In the genomic region with DNA sequence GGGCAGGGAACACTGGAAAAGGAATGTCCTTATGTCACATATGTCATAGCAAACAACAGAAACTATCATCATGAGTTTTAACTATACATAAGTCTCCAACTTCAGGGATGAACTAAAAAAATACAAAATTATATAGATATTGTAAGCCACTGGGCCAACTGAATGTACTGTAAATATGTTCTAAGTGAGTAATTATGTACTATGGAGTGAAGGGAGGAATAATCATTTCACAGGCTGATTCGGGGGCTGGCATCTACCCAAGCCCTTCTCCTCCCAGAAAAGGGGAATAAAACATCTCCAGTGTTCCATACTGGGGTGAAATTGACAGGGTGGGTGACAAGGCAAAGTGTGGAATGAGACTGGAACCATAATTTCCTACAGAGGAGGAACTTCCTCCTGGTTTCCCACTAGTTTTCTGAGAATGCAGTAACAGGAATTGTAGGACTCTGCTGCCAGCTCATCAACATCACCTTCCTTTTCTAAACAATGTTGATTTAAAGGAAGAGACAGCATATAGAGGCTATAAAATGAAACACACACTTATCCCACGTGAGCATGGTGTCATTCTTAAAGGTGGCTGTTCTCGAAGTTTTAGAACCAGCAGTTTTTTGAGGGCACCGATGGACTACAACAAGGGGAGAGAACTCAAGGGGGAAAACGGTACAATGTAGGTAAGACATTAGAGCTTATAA, we compare ENCODE assay signal across 21 cellular contexts.
"Had no signal": no experiment of that assay in that cellular context is flagged by ENCODE, and none has a peak within 500 bp of the region (broad histone marks: within the 10 kb centered on the region; RNA-seq: fewer than 3 reads in every experiment).

No MANE protein-coding gene starts in this region.

- H3K4me3 ChIP-seq: adrenal gland, ascending aorta, esophagus squamous epithelium, gastrocnemius medialis, testis, vagina had no signal

- ATAC-seq: sciatic nerve; stimulated activated memory B cell treated with anti-CD40 and anti-IgM and Interleukin-4, amounts not matched to agents 10 μg/mL and 1 μg/mL and 100 μg/mL, for 72 hours had no signal

- H3K9me3 Mint-ChIP-seq: activated CD4-positive, alpha-beta memory T cell treated with anti-CD3 and anti-CD28 coated beads for 36 hours; nephron; stimulated activated memory B cell treated with anti-CD40 and anti-IgM and Interleukin-4, amounts not matched to agents 10 μg/mL and 1 μg/mL and 100 μg/mL, for 72 hours; type B pancreatic cell had no signal

- H3K27me3 Mint-ChIP-seq: activated CD4-positive, alpha-beta memory T cell treated with anti-CD3 and anti-CD28 coated beads for 36 hours; activated naive CD8-positive, alpha-beta T cell; stimulated activated memory B cell treated with anti-CD40 and anti-IgM and Interleukin-4, amounts not matched to agents 10 μg/mL and 1 μg/mL and 100 μg/mL, for 72 hours; type B pancreatic cell had no signal

- DNase-seq: activated CD4-positive, alpha-beta memory T cell treated with anti-CD3 and anti-CD28 coated beads for 36 hours; activated CD4-positive, alpha-beta T cell treated with anti-CD3 and anti-CD28 coated beads for 48 hours; activated gamma-delta T cell treated with Interleukin-2 at 50 U/mL for 16 hours; adrenal gland; brain microvascular endothelial cell; central memory CD4-positive, alpha-beta T cell; esophagus squamous epithelium; gastrocnemius medialis; hippocampal formation; nucleus accumbens; small intestine; stimulated activated CD4-positive, alpha-beta T cell treated with anti-CD3 and anti-CD28 coated beads, Interleukin-15, amount 100 ng/mL, for 24 hours; T1000; testis had no signal

- H3K9me3 ChIP-seq: adrenal gland, ascending aorta, esophagus squamous epithelium, gastrocnemius medialis, testis, vagina had no signal

- H3K27ac ChIP-seq: adrenal gland, ascending aorta, brain microvascular endothelial cell, esophagus squamous epithelium, gastrocnemius medialis, testis, vagina had no signal

- H3K27ac Mint-ChIP-seq: activated CD4-positive, alpha-beta memory T cell treated with anti-CD3 and anti-CD28 coated beads for 36 hours; activated naive CD8-positive, alpha-beta T cell; nephron; stimulated activated memory B cell treated with anti-CD40 and anti-IgM and Interleukin-4, amounts not matched to agents 10 μg/mL and 1 μg/mL and 100 μg/mL, for 72 hours; type B pancreatic cell had no signal

- H3K4me3 Mint-ChIP-seq: activated CD4-positive, alpha-beta memory T cell treated with anti-CD3 and anti-CD28 coated beads for 36 hours; activated naive CD8-positive, alpha-beta T cell; nephron; stimulated activated memory B cell treated with anti-CD40 and anti-IgM and Interleukin-4, amounts not matched to agents 10 μg/mL and 1 μg/mL and 100 μg/mL, for 72 hours; type B pancreatic cell had no signal

- H3K27me3 ChIP-seq: adrenal gland, ascending aorta, brain microvascular endothelial cell, esophagus squamous epithelium, gastrocnemius medialis, testis, vagina had no signal
